ENCODE assay signal across 7 cellular contexts in the genomic region with DNA sequence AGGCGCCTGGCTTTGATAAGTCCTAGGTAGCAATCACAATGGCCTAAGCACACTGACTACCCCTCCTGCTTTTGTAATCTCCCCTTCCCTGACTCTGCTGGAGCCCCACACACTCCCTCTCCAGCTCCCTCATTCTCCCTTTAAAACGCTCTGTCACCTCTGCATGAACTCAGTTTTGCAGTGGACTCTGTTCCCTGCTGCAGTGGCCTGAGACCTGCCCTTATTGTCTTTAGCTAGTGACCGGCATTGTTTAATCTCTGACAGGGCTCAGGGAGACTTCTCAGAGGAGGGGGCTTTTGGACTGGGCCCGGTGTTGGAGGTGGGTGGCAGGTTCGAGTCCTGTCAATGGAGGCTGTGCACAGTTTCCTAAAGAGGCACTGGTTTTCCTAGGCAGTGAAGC.
"Had no signal": no experiment of that assay in that cellular context is flagged by ENCODE, and none has a peak within 500 bp of the region (broad histone marks: within the 10 kb centered on the region; RNA-seq: fewer than 3 reads in every experiment).

No MANE protein-coding gene starts in this region.

- DNase-seq: H9, HCEC 1CT, IMR-90 had no signal

- H3K4me3 ChIP-seq: GM23338 had no signal

- FAIRE-seq: H1, H54 had no signal

- H3K27ac ChIP-seq: HL-60 had no signal

- ATAC-seq: GM23338 had no signal

- H3K4me2 ChIP-seq: GM23338 had no signal

- H2AFZ ChIP-seq: GM23338 had no signal
